Comparison of ENCODE assay signal across 23 cellular contexts in the genomic region with DNA sequence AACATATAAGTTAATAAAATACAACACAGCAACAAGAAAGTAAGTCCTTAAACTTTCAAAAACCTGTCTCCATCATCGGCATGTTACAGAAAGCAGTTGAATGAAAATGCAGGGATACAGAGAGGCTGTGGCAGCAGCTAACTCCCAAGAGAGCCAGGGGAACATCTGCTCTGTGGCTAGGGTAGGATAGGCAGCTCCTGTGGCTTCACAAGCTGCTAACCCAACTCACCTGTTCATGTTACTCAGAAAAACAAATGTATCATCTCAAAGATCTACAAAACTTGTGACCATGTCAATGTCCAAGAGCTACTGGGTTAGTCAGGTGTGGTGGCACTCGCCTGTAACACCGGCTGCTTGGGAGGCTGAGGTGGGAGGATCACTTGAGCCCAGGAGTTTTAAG.
"Had no signal": no experiment of that assay in that cellular context is flagged by ENCODE, and none has a peak within 500 bp of the region (broad histone marks: within the 10 kb centered on the region; RNA-seq: fewer than 3 reads in every experiment).

No MANE protein-coding gene starts in this region.

- DNase-seq: effector CD4-positive, alpha-beta T cell; heart left ventricle; hippocampal formation; left colon; left ventricle myocardium superior; mesendoderm; naive thymus-derived CD4-positive, alpha-beta T cell; nephron progenitor cell; psoas muscle; retina; right lobe of liver; spleen; stimulated activated CD4-positive, alpha-beta T cell treated with anti-CD3 and anti-CD28 coated beads, Interleukin-15, amount 100 ng/mL, for 24 hours; stimulated activated CD4-positive, alpha-beta T cell treated with anti-CD3 and anti-CD28 coated beads, Interleukin-1b, Interleukin-23, amount 100 ng/mL, for 48 hours; stimulated activated CD4-positive, alpha-beta T cell treated with anti-CD3 and anti-CD28 coated beads, Interleukin-4, amount 100 ng/mL, for 24 hours; testis; upper lobe of right lung had no signal

- H3K27ac ChIP-seq: heart left ventricle, neutrophil, psoas muscle, right lobe of liver, spleen, testis, tibial nerve, upper lobe of right lung, vagina had no signal

- H3K4me1 ChIP-seq: psoas muscle, tibial nerve, upper lobe of right lung had no signal

- H3K9me3 ChIP-seq: heart left ventricle, neutrophil, psoas muscle, right lobe of liver, spleen, testis, tibial nerve, upper lobe of right lung, vagina had no signal

- H3K27me3 ChIP-seq: heart left ventricle, right lobe of liver, spleen, testis, tibial nerve, upper lobe of right lung, vagina had no signal

- ATAC-seq: esophagus mucosa; heart left ventricle; left colon; left ventricle myocardium superior; naive thymus-derived CD4-positive, alpha-beta T cell; psoas muscle; right lobe of liver; stimulated activated memory B cell treated with anti-CD40 and anti-IgM and Interleukin-4, amounts not matched to agents 10 μg/mL and 1 μg/mL and 100 μg/mL, for 72 hours; upper lobe of right lung had no signal

- H3K4me3 ChIP-seq: heart left ventricle, lung, psoas muscle, right lobe of liver, spleen, testis, tibial nerve, upper lobe of right lung, vagina had no signal
